ENCODE assay signal across 26 cellular contexts in genomic region chr13:38718374-38718773, GRCh38.
"Had no signal": no experiment of that assay in that cellular context is flagged by ENCODE, and none has a peak within 500 bp of the region (broad histone marks: within the 10 kb centered on the region; RNA-seq: fewer than 3 reads in every experiment).

No MANE protein-coding gene starts in this region.

- H3K36me3 ChIP-seq: stomach, suprapubic skin, thoracic aorta, thyroid gland, tibial artery, tibial nerve, transverse colon, upper lobe of left lung, upper lobe of right lung, uterus, vagina had no signal

- H3K27me3 ChIP-seq: stomach, suprapubic skin, testis, thyroid gland, tibial artery, tibial nerve, transverse colon, upper lobe of left lung, upper lobe of right lung, uterus, vagina had no signal

- DNase-seq: stimulated activated CD4-positive, alpha-beta T cell treated with anti-CD3 and anti-CD28 coated beads, Interleukin-2, amount 100 ng/mL, for 48 hours; stimulated activated CD4-positive, alpha-beta T cell treated with anti-CD3 and anti-CD28 coated beads, Interleukin-4, amount 100 ng/mL, for 1 hour; stimulated activated CD4-positive, alpha-beta T cell treated with anti-CD3 and anti-CD28 coated beads, Interleukin-4, amount 100 ng/mL, for 24 hours; stimulated activated CD4-positive, alpha-beta T cell treated with anti-CD3 and anti-CD28 coated beads, Interleukin-4, amount 100 ng/mL, for 4 hours; stimulated activated CD8-positive, alpha-beta memory T cell treated with anti-CD3 and anti-CD28 coated beads, Interleukin-4, amount 100 ng/mL, for 48 hours; stimulated activated naive B cell treated with anti-CD40 and anti-IgM and Interleukin-4, amounts not matched to agents 10 μg/mL and 1 μg/mL and 100 μg/mL, for 72 hours; stimulated activated naive CD4-positive, alpha-beta T cell; stimulated activated naive CD4-positive, alpha-beta T cell treated with Interleukin-2 at 50 U/mL for 16 hours; stimulated activated naive CD8-positive, alpha-beta T cell treated with anti-CD3 and anti-CD28 coated beads, Interleukin-15, amount 100 ng/mL, for 72 hours; stimulated activated naive CD8-positive, alpha-beta T cell treated with anti-CD3 and anti-CD28 coated beads, Interleukin-15, Interleukin-2, amounts not matched to agents 100 U/mL and 50 U/mL, for 24 hours; stomach; substantia nigra; testis; thyroid gland; tibial artery; transverse colon; trophoblast cell; upper lobe of left lung; upper lobe of right lung; uterus had no signal

- H3K4me1 ChIP-seq: stomach, suprapubic skin, testis, tibial artery, tibial nerve, transverse colon, upper lobe of left lung, upper lobe of right lung, uterus, vagina had no signal

- H3K27ac ChIP-seq: stomach, suprapubic skin, testis, thoracic aorta, thyroid gland, tibial artery, tibial nerve, transverse colon, upper lobe of left lung, upper lobe of right lung, uterus, vagina had no signal

- ATAC-seq: stimulated activated effector memory CD8-positive, alpha-beta T cell treated with anti-CD3 and anti-CD28 coated beads, Interleukin-12 subunit alpha, Interleukin-12 subunit beta, amount 100 ng/mL, for 72 hours; stimulated activated memory B cell treated with anti-CD40 and anti-IgM and Interleukin-4, amounts not matched to agents 10 μg/mL and 1 μg/mL and 100 μg/mL, for 72 hours; stimulated activated naive B cell treated with anti-CD40 and anti-IgM and Interleukin-4, amounts not matched to agents 10 μg/mL and 1 μg/mL and 100 μg/mL, for 72 hours; stimulated activated naive CD8-positive, alpha-beta T cell treated with anti-CD3 and anti-CD28 coated beads, Interleukin-15, amount 100 ng/mL, for 72 hours; stimulated activated naive CD8-positive, alpha-beta T cell treated with anti-CD3 and anti-CD28 coated beads, Interleukin-15, Interleukin-2, amounts not matched to agents 100 U/mL and 50 U/mL, for 24 hours; upper lobe of right lung had no signal

- H3K4me3 ChIP-seq: stomach, suprapubic skin, testis, thoracic aorta, thyroid gland, tibial artery, tibial nerve, transverse colon, upper lobe of left lung, upper lobe of right lung, uterus, vagina had no signal

- H3K9me3 ChIP-seq: stomach, suprapubic skin, testis, thoracic aorta, thyroid gland, tibial artery, tibial nerve, transverse colon, upper lobe of left lung, upper lobe of right lung, uterus, vagina had no signal
